Comparison of ENCODE assay signal across 4 cellular contexts in genomic region chr11:30610628-30611027, GRCh38. TPM values are rescaled to one million over a fixed set of nuclear protein-coding genes. Genes with fewer than 3 reads are reported as not detected.
"Had no signal": no experiment of that assay in that cellular context is flagged by ENCODE, and none has a peak within 500 bp of the region (broad histone marks: within the 10 kb centered on the region; RNA-seq: fewer than 3 reads in every experiment).

No MANE protein-coding gene starts in this region.

- DNase-seq: GDM1, GF-D8 had no signal

- ATAC-seq: GM12878 had no signal

- H3K4me3 ChIP-seq: GM12878 had no signal

RNA-seq across cellular contexts. Expression of gene MPPED2, which starts 24.5 kb away (rescaled TPM):
- total RNA-seq: G401, GM12878 had no signal
- polyA plus RNA-seq: GM12878 had no signal
